Comparison of ENCODE assay signal across 8 cellular contexts in genomic region chr3:177150218-177150916, GRCh38. TPM values are rescaled to one million over a fixed set of nuclear protein-coding genes. Genes with fewer than 3 reads are reported as not detected.
DNase-seq lines count a peak whose midpoint lies in the region; ATAC-seq and TF ChIP-seq lines count a peak whose summit lies in the region.
"Had no signal": no experiment of that assay in that cellular context is flagged by ENCODE, and none has a peak within 500 bp of the region (broad histone marks: within the 10 kb centered on the region; RNA-seq: fewer than 3 reads in every experiment).

No MANE protein-coding gene starts in this region.

- H3K9ac ChIP-seq in Karpas-422 (ENCODE audit: low read length) (peak overlapping the region; percentile 36), fibroblast of lung (ENCODE audit: insufficient read depth, low read length) (no peak overlapping the region)

- H2AFZ ChIP-seq in Karpas-422 (ENCODE audit: low read length) (no peak overlapping the region), fibroblast of lung (ENCODE audit: low read length) (no peak overlapping the region)

- H3K27ac Mint-ChIP-seq in activated CD4-positive, alpha-beta T cell treated with anti-CD3 and anti-CD28 coated beads for 36 hours: no peak overlapping the region

- H3K4me1 ChIP-seq in Karpas-422 (ENCODE audit: low read length): peaks cover 49% of the 10 kb centered on the region
- H3K4me1 ChIP-seq in fibroblast of lung (ENCODE audit: control insufficient read depth, extremely low read depth, insufficient read depth, low read length): peaks cover 12% of the 10 kb centered on the region
- H3K4me1 ChIP-seq in sigmoid colon: peaks cover 0 to 73% (median 56%) of the 10 kb centered on the region in 4 donors

- H3K9me3 Mint-ChIP-seq in activated CD4-positive, alpha-beta T cell treated with anti-CD3 and anti-CD28 coated beads for 36 hours (ENCODE audit: low read depth): no peaks in the 10 kb centered on the region

- POLR2A ChIA-PET in activated CD4-positive, alpha-beta T cell treated with anti-CD3 and anti-CD28 coated beads for 36 hours (lab: Charles Lee): interaction anchor here (0.9 kb wide), 1 partner anchor 39 kb away, joined by 3 read pairs; no protein-coding TSS in a partner anchor

- 19 to 50% methylated on average over 3 of the region's 3 CpGs for WGBS in sigmoid colon, 2 donors

- H3K27me3 ChIP-seq in Karpas-422 (ENCODE audit: low read length) (no peaks in the 10 kb centered on the region), fibroblast of lung (ENCODE audit: control insufficient read depth, insufficient read depth, low read length) (no peaks in the 10 kb centered on the region), sigmoid colon (no peaks in the 10 kb centered on the region)

- peaks cover 100% of the 10 kb centered on the region for H3K79me2 ChIP-seq in Karpas-422 (ENCODE audit: low read length)
- H3K79me2 ChIP-seq in fibroblast of lung (ENCODE audit: control insufficient read depth, insufficient read depth, low read length): peaks cover 80% of the 10 kb centered on the region

- TF ChIP-seq CTCF in fibroblast of lung (conservative IDR thresholded peaks at IDR 0.05 in 1 of 2, IDR thresholded peaks at IDR 0.05 in 1 of 2; ENCODE audit: low read depth in 1 of 2, low read length in 2 of 2): no peak
- no peak for TF ChIP-seq CTCF in sigmoid colon (IDR thresholded peaks at IDR 0.05)

- H3K36me3 Mint-ChIP-seq in activated CD4-positive, alpha-beta T cell treated with anti-CD3 and anti-CD28 coated beads for 36 hours (ENCODE audit: low read depth): peaks cover 14% of the 10 kb centered on the region

- CTCF ChIA-PET in activated CD4-positive, alpha-beta T cell treated with anti-CD3 and anti-CD28 coated beads for 36 hours (lab: Charles Lee): interaction anchor here (0.6 to 1.5 kb wide), 8 partner anchors 9 to 99 kb away, joined by 3 to 4 read pairs (median 3); no protein-coding TSS in a partner anchor

- no peak overlapping the region for H3K4me3 Mint-ChIP-seq in activated CD4-positive, alpha-beta T cell treated with anti-CD3 and anti-CD28 coated beads for 36 hours
- H3K4me3 Mint-ChIP-seq: stimulated activated naive B cell treated with anti-CD40 and anti-IgM and Interleukin-4, amounts not matched to agents 10 μg/mL and 1 μg/mL and 100 μg/mL, for 72 hours had no signal

- TF ChIP-seq EP300 in sigmoid colon (IDR thresholded peaks at IDR 0.05): no peak

- H3K4me3 ChIP-seq in Karpas-422 (ENCODE audit: low read length): 0 out of 2 replicates have a peak overlapping the region, but pooled peaks have one; percentile 6
- H3K4me3 ChIP-seq in fibroblast of lung (replicated peaks in 1 of 4; ENCODE audit: control extremely low read depth in 1 of 4, insufficient read depth in 1 of 4, low read depth in 3 of 4, low read length in 4 of 4): no peak overlapping the region
- no peak overlapping the region for H3K4me3 ChIP-seq in sigmoid colon

- H3K9me3 ChIP-seq in Karpas-422 (ENCODE audit: low read length): no peaks in the 10 kb centered on the region
- H3K9me3 ChIP-seq in fibroblast of lung (ENCODE audit: control insufficient read depth, insufficient read depth, low read depth, low read length): no peaks in the 10 kb centered on the region
- H3K9me3 ChIP-seq in sigmoid colon: no peaks in the 10 kb centered on the region

- peak; percentile 9 for ATAC-seq in GM19455 (IDR thresholded peaks at IDR 0.05; ENCODE audit: unreplicated experiment)
- ATAC-seq in activated CD4-positive, alpha-beta T cell treated with anti-CD3 and anti-CD28 coated beads for 36 hours: no peak

- H3K27ac ChIP-seq in Karpas-422 (ENCODE audit: low read length): peak overlapping the region; percentile 50; the same call in 1 of the 2 replicates
- no peak overlapping the region for H3K27ac ChIP-seq in fibroblast of lung (ENCODE audit: insufficient read depth, low read length)
- H3K27ac ChIP-seq in sigmoid colon: peak overlapping the region in 3 of 4 donors; percentile 36 to 58 (median 54)

- no peak for DNase-seq in Karpas-422
- peak in 1 of 2 donors; percentile 47 for DNase-seq in fibroblast of lung (ENCODE audit: low read depth in 2 of 2)
- no peak for DNase-seq in sigmoid colon
- DNase-seq in effector CD4-positive, alpha-beta T cell: no peak
- DNase-seq in GF-D8 (lab: John Stamatoyannopoulos, UW): no peak
- DNase-seq in activated CD4-positive, alpha-beta T cell treated with anti-CD3 and anti-CD28 coated beads for 36 hours: no peak
- DNase-seq: stimulated activated naive B cell treated with anti-CD40 and anti-IgM and Interleukin-4, amounts not matched to agents 10 μg/mL and 1 μg/mL and 100 μg/mL, for 72 hours had no signal

- peaks cover 4% of the 10 kb centered on the region; the same call in 1 of the 2 replicates for H4K20me1 ChIP-seq in Karpas-422 (ENCODE audit: insufficient read depth, low read depth, low read length)
- peaks cover 8% of the 10 kb centered on the region for H4K20me1 ChIP-seq in fibroblast of lung (ENCODE audit: control insufficient read depth, extremely low read depth, insufficient read depth, low read length)

- H3K4me1 Mint-ChIP-seq in activated CD4-positive, alpha-beta T cell treated with anti-CD3 and anti-CD28 coated beads for 36 hours: peaks cover 67% of the 10 kb centered on the region

- H3K36me3 ChIP-seq in Karpas-422 (ENCODE audit: insufficient read depth, low read length): no peaks in the 10 kb centered on the region
- H3K36me3 ChIP-seq in fibroblast of lung (ENCODE audit: control insufficient read depth, insufficient read depth, low read length): no peaks in the 10 kb centered on the region
- no peaks in the 10 kb centered on the region for H3K36me3 ChIP-seq in sigmoid colon

- H3K4me2 ChIP-seq in Karpas-422 (ENCODE audit: low read depth, low read length, poor library complexity, severe bottlenecking) (peak overlapping the region; percentile 51), fibroblast of lung (ENCODE audit: extremely low read depth, insufficient read depth, low read length) (peak overlapping the region; percentile 66)

- intact Hi-C loops in sigmoid colon (cut with DNase I): no loop called here
- intact Hi-C loops in activated CD4-positive, alpha-beta T cell treated with anti-CD3 and anti-CD28 coated beads for 36 hours (cut with DNase I, micrococcal nuclease): loop anchor here in 1 of 2 experiments (2.0 kb wide), 1 partner anchor 44 kb away; no protein-coding TSS in a partner anchor

- no peaks in the 10 kb centered on the region for H3K9me2 ChIP-seq in Karpas-422 (replicated peaks; ENCODE audit: insufficient read depth, low read length)

- H3K27me3 Mint-ChIP-seq in activated CD4-positive, alpha-beta T cell treated with anti-CD3 and anti-CD28 coated beads for 36 hours: no peaks in the 10 kb centered on the region
- H3K27me3 Mint-ChIP-seq: stimulated activated naive B cell treated with anti-CD40 and anti-IgM and Interleukin-4, amounts not matched to agents 10 μg/mL and 1 μg/mL and 100 μg/mL, for 72 hours had no signal

- no peak for TF ChIP-seq POLR2A in sigmoid colon (IDR thresholded peaks at IDR 0.05)

RNA-seq across cellular contexts. Expression of gene TBL1XR1, which starts 46.9 kb away (rescaled TPM):
- total RNA-seq in Karpas-422 (2014; rRNA removed; shearing (Covaris generic); ENCODE audit: low replicate concordance): 67.6 and 81.0 TPM in 2 replicates
- total RNA-seq in fibroblast of lung (369 and 505 TPM in 2 replicates), sigmoid colon (100 to 1,000 TPM in 2 of 4 donors, 10 to 100 TPM in 2; 88.9 to 131 (median 102) TPM)
- polyA plus RNA-seq in fibroblast of lung (93.7 and 115 TPM in 2 replicates), sigmoid colon (10 to 100 TPM; 20.4 to 46.7 (median 35.4) TPM)
- 76.6 and 84.8 TPM in 2 replicates for polyA plus RNA-seq in fibroblast of lung (2012)
- 211 TPM in 2 replicates for polyA minus RNA-seq in fibroblast of lung (ENCODE audit: low replicate concordance)
- 100 to 1,000 TPM; 164 to 226 TPM for total RNA-seq in activated CD4-positive, alpha-beta T cell treated with anti-CD3 and anti-CD28 coated beads for 36 hours
